8 cellular contexts compared by ENCODE assay signal in the genomic region with DNA sequence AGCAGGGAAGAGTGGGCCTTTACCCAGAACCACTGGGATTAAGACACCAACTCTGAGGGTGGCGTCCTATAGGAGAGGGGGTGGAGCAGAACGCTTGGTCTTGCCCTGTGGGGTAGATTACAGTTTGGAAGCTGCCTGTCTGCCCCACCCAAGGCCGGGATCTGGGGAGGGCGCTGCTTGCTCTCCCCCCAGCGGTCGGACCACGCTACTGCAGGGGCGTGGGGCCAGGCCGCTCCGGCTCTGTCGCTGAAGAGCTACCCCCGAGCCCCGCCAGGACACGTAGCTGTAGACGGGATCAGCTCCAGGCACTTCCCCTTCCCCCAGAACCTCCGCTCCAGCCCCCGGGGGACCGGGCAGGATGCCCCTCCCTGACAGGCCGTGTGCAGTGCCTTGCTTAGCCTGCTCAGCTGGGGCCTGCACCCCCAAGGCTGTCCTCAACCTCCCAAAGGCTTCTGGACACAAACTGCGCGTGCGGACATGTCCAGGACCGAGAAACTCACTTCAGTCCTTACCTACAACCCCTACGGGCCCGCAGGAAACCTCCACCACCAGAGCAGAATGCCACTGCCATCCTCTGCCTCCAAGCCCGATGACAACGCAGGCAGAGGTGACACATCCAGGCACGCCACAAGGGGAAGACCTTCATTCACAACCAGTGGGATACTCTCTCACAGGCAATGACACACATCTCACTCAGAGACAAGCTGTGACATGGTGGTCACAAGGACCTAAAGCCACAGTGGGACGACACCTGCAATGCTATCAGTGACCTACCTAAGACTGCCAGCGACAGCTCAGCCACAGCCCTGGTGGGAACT. TPM values are rescaled to one million over a fixed set of nuclear protein-coding genes. Genes with fewer than 3 reads are reported as not detected.
DNase-seq lines count a peak whose midpoint lies in the region; ATAC-seq and TF ChIP-seq lines count a peak whose summit lies in the region.

No MANE protein-coding gene starts in this region.

- peaks cover 66 to 83% (median 74%) of the 10 kb centered on the region in 3 donors for H3K4me1 Mint-ChIP-seq in CD8-positive, alpha-beta memory T cell

- no peak for TF ChIP-seq POLR2A in right lobe of liver (IDR thresholded peaks at IDR 0.05)

- 0% methylated on average over 13 of the region's 30 CpGs for WGBS in right lobe of liver (ENCODE audit: insufficient coverage, low coverage, low lambda C conversion rate, missing lambda C conversion rate)

- DNase-seq in CD8-positive, alpha-beta memory T cell, result peak; percentile 61 to 86 (median 70)
- peak; percentile 69 for DNase-seq in GOT3 (lab: John Stamatoyannopoulos, UW)
- peak; percentile 61 for DNase-seq in NCI-H510A (lab: John Stamatoyannopoulos, UW)
- DNase-seq in activated CD4-positive, alpha-beta T cell treated with anti-CD3 and anti-CD28 coated beads, Interleukin-2, amount 50 U/mL, for 1 hour, result peak; percentile 63
- peak in 7 of 10 donors; percentile 38 to 82 (median 60) for DNase-seq in dorsolateral prefrontal cortex
- peak; percentile 76 to 82 (median 79) for DNase-seq in right lobe of liver
- DNase-seq in stimulated activated CD4-positive, alpha-beta T cell treated with anti-CD3 and anti-CD28 coated beads, TNF-alpha, amount 100 ng/mL, for 24 hours (ENCODE audit: low read depth in 3 of 3), result peak; percentile 54 to 75 (median 58)
- no peak for DNase-seq in middle frontal gyrus (ENCODE audit: extremely low spot score, low spot score)

- intact Hi-C loops in dorsolateral prefrontal cortex (cut with DNase I) (loop anchor here (1.0 to 10.0 kb wide), 6 partner anchors 41 to 148 kb away; no protein-coding TSS in a partner anchor), right lobe of liver (cut with DNase I) (loop anchor here in 1 of 2 donors (5.0 kb wide), 1 partner anchor 121 kb away; no protein-coding TSS in a partner anchor)

- peak; percentile 59 to 62 (median 61) for ATAC-seq in right lobe of liver

- no peaks in the 10 kb centered on the region for H3K9me3 Mint-ChIP-seq in CD8-positive, alpha-beta memory T cell

- H3K4me1 ChIP-seq in CD8-positive, alpha-beta memory T cell (ENCODE audit: insufficient read depth, low read length), result peaks cover 72% of the 10 kb centered on the region
- H3K4me1 ChIP-seq in right lobe of liver, result peaks cover 0 to 60% (median 32%) of the 10 kb centered on the region in 4 donors

- no peaks in the 10 kb centered on the region for H3K27me3 ChIP-seq in CD8-positive, alpha-beta memory T cell (ENCODE audit: insufficient read depth, low read length, poor library complexity, severe bottlenecking)
- H3K27me3 ChIP-seq in dorsolateral prefrontal cortex (peaks cover 0 to 39% (median 27%) of the 10 kb centered on the region in 45 donors), right lobe of liver (no peaks in the 10 kb centered on the region)

- POLR2A ChIA-PET in CD8-positive, alpha-beta memory T cell (lab: Charles Lee), result interaction anchor here (0.6 to 11.9 kb wide), 4 partner anchors 13 to 141 kb away, joined by 3 to 193 read pairs (median 11); no protein-coding TSS in a partner anchor

- H3K27ac ChIP-seq in CD8-positive, alpha-beta memory T cell (ENCODE audit: low read depth, low read length), result peak overlapping the region; percentile 96
- peak overlapping the region in 54 of 59 donors; percentile 2 to 92 (median 69) for H3K27ac ChIP-seq in dorsolateral prefrontal cortex
- H3K27ac ChIP-seq in right lobe of liver, result peak overlapping the region; percentile 46 to 96 (median 52)

- no peaks in the 10 kb centered on the region for H3K9me3 ChIP-seq in CD8-positive, alpha-beta memory T cell (ENCODE audit: low read length)
- no peaks in the 10 kb centered on the region for H3K9me3 ChIP-seq in right lobe of liver

- peaks cover 0 to 43% (median 0%) of the 10 kb centered on the region in 3 donors for H3K36me3 Mint-ChIP-seq in CD8-positive, alpha-beta memory T cell

- H3K4me3 Mint-ChIP-seq in CD8-positive, alpha-beta memory T cell, result peak overlapping the region; percentile 92 to 99 (median 98)

- H3K4me3 ChIP-seq in CD8-positive, alpha-beta memory T cell (ENCODE audit: low read length), result peak overlapping the region; percentile 76
- H3K4me3 ChIP-seq in dorsolateral prefrontal cortex (peak overlapping the region in 51 of 59 donors; percentile 1 to 79 (median 65)), right lobe of liver (peak overlapping the region; percentile 44 to 97 (median 80))

- H3K36me3 ChIP-seq in CD8-positive, alpha-beta memory T cell (ENCODE audit: insufficient read depth, low read length), result no peaks in the 10 kb centered on the region
- H3K36me3 ChIP-seq in right lobe of liver, result no peaks in the 10 kb centered on the region

- TF ChIP-seq CTCF in dorsolateral prefrontal cortex (IDR thresholded peaks at IDR 0.05 in 54 of 56, conservative IDR thresholded peaks at IDR 0.05 in 2 of 56; ENCODE audit: low read depth in 1 of 56, partially characterized antibody in 56 of 56), result peak; percentile 75 to 100 (median 97)
- TF ChIP-seq CTCF in right lobe of liver (IDR thresholded peaks at IDR 0.05), result peak; percentile 98 to 99 (median 98)

- CTCF ChIA-PET in CD8-positive, alpha-beta memory T cell (lab: Charles Lee), result interaction anchor here (0.6 to 7.7 kb wide), 33 partner anchors 8 to 339 kb away, joined by 3 to 203 read pairs (median 4); partner anchors contain the start of genes EEF1G, HNRNPUL2 and TUT1

- peaks cover 0 to 3% of the 10 kb centered on the region in 2 donors for H3K27me3 Mint-ChIP-seq in CD8-positive, alpha-beta memory T cell

- H3K27ac Mint-ChIP-seq in CD8-positive, alpha-beta memory T cell, result peak overlapping the region; percentile 92 to 100 (median 97)

RNA-seq across cellular contexts. Expression of gene AHNAK, which starts 3.6 kb away (rescaled TPM):
- 100 to 1,000 TPM; 187 to 193 TPM for total RNA-seq in CD8-positive, alpha-beta memory T cell
- 125 TPM for polyA plus RNA-seq in CD8-positive, alpha-beta memory T cell
- 100 to 1,000 TPM in 106 of 120 experiments, 10 to 100 TPM in 14; 61.5 to 470 (median 154) TPM for total RNA-seq in dorsolateral prefrontal cortex
- 100 to 1,000 TPM in 4 of 6 experiments, 10 to 100 TPM in 2; 91.0 to 180 (median 113) TPM for total RNA-seq in right lobe of liver

RNA-seq across cellular contexts. Expression of gene EEF1G, which starts 30.7 kb away (rescaled TPM):
- total RNA-seq in CD8-positive, alpha-beta memory T cell, result 1,000 to 10,000 TPM; 1,800 to 1,846 TPM
- 1,157 TPM for polyA plus RNA-seq in CD8-positive, alpha-beta memory T cell
- 100 to 1,000 TPM; 260 to 479 (median 336) TPM for total RNA-seq in dorsolateral prefrontal cortex
- 100 to 1,000 TPM; 442 to 450 (median 449) TPM for total RNA-seq in right lobe of liver

RNA-seq across cellular contexts. Expression of gene TUT1, which starts 48.4 kb away (rescaled TPM):
- total RNA-seq in CD8-positive, alpha-beta memory T cell, result 10 to 100 TPM; 30.8 to 32.7 TPM
- polyA plus RNA-seq in CD8-positive, alpha-beta memory T cell, result 13.7 TPM
- 10 to 100 TPM; 11.6 to 30.9 (median 19.4) TPM for total RNA-seq in dorsolateral prefrontal cortex
- total RNA-seq in right lobe of liver, result 10 to 100 TPM; 12.3 to 34.2 (median 21.1) TPM

RNA-seq across cellular contexts. Expression of gene MTA2, which starts 58.7 kb away (rescaled TPM):
- total RNA-seq in CD8-positive, alpha-beta memory T cell, result 100 to 1,000 TPM; 248 to 263 TPM
- 37.4 TPM for polyA plus RNA-seq in CD8-positive, alpha-beta memory T cell
- 10 to 100 TPM; 39.4 to 85.0 (median 58.9) TPM for total RNA-seq in dorsolateral prefrontal cortex
- 10 to 100 TPM; 20.0 to 38.0 (median 31.8) TPM for total RNA-seq in right lobe of liver
